Comparison of ENCODE assay signal across 10 cellular contexts in the genomic region with DNA sequence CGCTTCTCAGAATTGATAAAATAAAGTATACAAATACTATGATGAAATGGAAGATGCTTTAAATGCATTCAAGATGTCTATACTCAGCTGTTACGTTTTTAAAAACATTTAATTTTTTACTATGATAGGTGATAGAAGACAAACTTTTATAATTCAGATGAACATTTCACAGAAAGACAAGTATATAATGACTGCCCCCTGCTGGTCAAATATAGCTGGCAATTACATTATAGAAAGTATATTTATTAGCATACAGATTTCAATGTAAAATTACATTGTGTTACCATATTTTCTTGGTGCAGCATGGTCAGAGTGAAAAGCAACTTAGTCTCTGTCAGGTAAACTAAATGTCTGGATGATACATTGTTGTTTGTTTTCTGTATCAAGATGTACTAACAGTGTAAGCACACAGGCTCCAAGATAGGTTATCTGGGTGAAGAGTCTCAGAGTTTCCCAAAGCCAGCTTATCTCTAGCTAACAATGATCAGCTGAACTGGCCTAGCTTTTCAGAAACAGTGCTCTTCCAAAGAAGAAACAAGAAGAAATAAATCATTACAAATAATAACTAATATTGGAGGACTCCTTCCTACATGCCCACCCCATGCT. TPM values are rescaled to one million over a fixed set of nuclear protein-coding genes. Genes with fewer than 3 reads are reported as not detected.
DNase-seq lines count a peak whose midpoint lies in the region; ATAC-seq, FAIRE-seq and TF ChIP-seq lines count a peak whose summit lies in the region.
"Had no signal": no experiment of that assay in that cellular context is flagged by ENCODE, and none has a peak within 500 bp of the region (broad histone marks: within the 10 kb centered on the region; RNA-seq: fewer than 3 reads in every experiment).

No MANE protein-coding gene starts in this region.

- peak; percentile 65 for FAIRE-seq in endometrium (lab: Jason Lieb, UNC)

- in situ Hi-C loops in G401 (cut with HindIII; ENCODE audit: low sequenced_read_pairs), result no loop called here

- TF ChIP-seq CTCF in AG04450 (IDR thresholded peaks at IDR 0.05; ENCODE audit: low read depth, low read length), result peak; percentile 44

- no peak overlapping the region for H3K27ac ChIP-seq in AG04450 (ENCODE audit: low read depth, low read length)
- H3K27ac ChIP-seq: epithelial cell of prostate had no signal

- POLR2A ChIA-PET in AG04450 (lab: Yijun Ruan, JAX), result interaction anchor here (1.2 kb wide), 1 partner anchor 161 kb away, joined by 3 read pairs; a partner anchor contains a TSS

- H3K27me3 ChIP-seq in AG04450 (ENCODE audit: control insufficient read depth, insufficient read depth, low read length), result no peaks in the 10 kb centered on the region

- CTCF ChIA-PET in AG04450 (lab: Charles Lee), result interaction anchor here (0.6 to 3.9 kb wide), 31 partner anchors 8 to 424 kb away, joined by 3 to 78 read pairs (median 4); a partner anchor contains a TSS

- no peaks in the 10 kb centered on the region for H3K9me3 ChIP-seq in AG04450 (ENCODE audit: control insufficient read depth, insufficient read depth, low read length)

- DNase-seq in AG04450 (ENCODE audit: low read depth, low spot score), result no peak
- peak; percentile 3 for DNase-seq in G401 (ENCODE audit: low spot score)
- peak; percentile 1 for DNase-seq in NCI-H748 treated with DMSO at 0.1 percent for 48 hours (lab: John Stamatoyannopoulos, UW)
- DNase-seq in retina, result peak; percentile 9
- no peak for DNase-seq in activated effector memory CD4-positive, alpha-beta T cell treated with anti-CD3 and anti-CD28 coated beads, Interleukin-2, amount 50 U/mL, for 16 hours
- DNase-seq in SIG-M5 (lab: John Stamatoyannopoulos, UW), result no peak

- H3K4me3 ChIP-seq in AG04450 (ENCODE audit: low read depth, low read length), result no peak overlapping the region

- no peak for ATAC-seq in GM21576 (IDR thresholded peaks at IDR 0.05; ENCODE audit: unreplicated experiment)
- ATAC-seq: stimulated activated effector memory CD8-positive, alpha-beta T cell treated with anti-CD3 and anti-CD28 coated beads, Interleukin-12 subunit alpha, Interleukin-12 subunit beta, amount 100 ng/mL, for 72 hours had no signal

RNA-seq across cellular contexts. Expression of a gene that starts 54.1 kb away (rescaled TPM):
- polyA plus RNA-seq in AG04450 (2011; rRNA removed), result 49.6 and 53.5 TPM in 2 replicates
- polyA minus RNA-seq in AG04450 (2011; rRNA and poly(A)+ RNA removed), result 33.1 and 34.4 TPM in 2 replicates
- total RNA-seq in G401 (2014; rRNA removed; shearing (Covaris generic)), result not detected in 2 replicates

Comparison
In these comparisons a context has a peak if more than half of its experiments do, and no peak if none do; other contexts are left out.
1. DNase-seq: peak in G401 (single experiment), NCI-H748 treated with DMSO at 0.1 percent for 48 hours (single experiment) and retina (single experiment); none in AG04450 (single experiment), activated effector memory CD4-positive, alpha-beta T cell treated with anti-CD3 and anti-CD28 coated beads, Interleukin-2, amount 50 U/mL, for 16 hours (single experiment) and SIG-M5 (single experiment).